ENCODE assay signal across 1 cellular context in genomic region chr6:29501106-29501505, GRCh38.
TF ChIP-seq lines count a peak whose summit lies in the region.

No MANE protein-coding gene starts in this region.

TF ChIP-seq in HepG2, 621 proteins besides CTCF, POLR2A, EP300 and RAD21:
- no peak for TF ChIP-seq ZNF326 (CRISPR knock-in tag; IDR thresholded peaks at IDR 0.05; ENCODE audit: borderline replicate concordance)
- TF ChIP-seq CEBPB (IDR thresholded peaks at IDR 0.05; ENCODE audit: borderline replicate concordance, low read depth, low read length), result peak; percentile 79
